8 cellular contexts compared by ENCODE assay signal in the genomic region with DNA sequence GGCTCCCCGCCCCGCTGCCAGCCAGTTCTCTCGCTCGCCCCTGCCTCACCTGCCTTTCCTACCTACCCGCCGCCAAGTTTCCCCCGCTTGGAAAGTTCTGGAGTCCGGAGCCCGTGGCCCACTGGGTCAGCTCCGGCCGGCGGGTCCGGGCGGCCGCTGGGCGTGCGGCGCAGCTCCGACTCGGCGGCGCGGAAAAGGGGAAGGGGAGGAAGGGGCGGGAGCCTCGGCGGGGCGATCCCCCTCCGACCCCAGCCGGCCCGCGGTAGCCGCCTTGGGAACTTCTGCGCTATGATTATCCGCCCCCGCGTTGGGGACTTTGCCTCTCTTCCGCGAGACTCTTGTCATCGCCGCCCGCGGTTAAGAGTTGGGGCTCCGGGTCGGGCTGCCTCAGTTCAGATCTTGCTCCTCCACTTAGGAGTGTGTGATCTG. TPM values are rescaled to one million over a fixed set of nuclear protein-coding genes. Genes with fewer than 3 reads are reported as not detected.
DNase-seq lines count a peak whose midpoint lies in the region; ATAC-seq and TF ChIP-seq lines count a peak whose summit lies in the region.

No MANE protein-coding gene starts in this region.

- H3K36me3 Mint-ChIP-seq in CD4-positive, alpha-beta T cell (ENCODE audit: low read depth): no peaks in the 10 kb centered on the region
- H3K36me3 Mint-ChIP-seq in nephron progenitor cell (ENCODE audit: low read depth): no peaks in the 10 kb centered on the region

- H2AFZ ChIP-seq in Karpas-422 (ENCODE audit: low read length): peak overlapping the region; percentile 77; the same call in 1 of the 2 replicates

- ATAC-seq in CD4-positive, alpha-beta T cell (ENCODE audit: poor library complexity): peak; percentile 10
- peak; percentile 11 for ATAC-seq in GM21576 (IDR thresholded peaks at IDR 0.05; ENCODE audit: unreplicated experiment)

- H3K79me2 ChIP-seq in Karpas-422 (ENCODE audit: low read length): no peaks in the 10 kb centered on the region

- peak overlapping the region; percentile 87 for H3K4me3 Mint-ChIP-seq in CD4-positive, alpha-beta T cell
- peak overlapping the region; percentile 82 for H3K4me3 Mint-ChIP-seq in nephron progenitor cell

- TF ChIP-seq POLR2A in erythroblast (IDR thresholded peaks at IDR 0.05; ENCODE audit: low read length): peak; percentile 3

- H3K27ac Mint-ChIP-seq in CD4-positive, alpha-beta T cell: peak overlapping the region; percentile 81
- no peak overlapping the region for H3K27ac Mint-ChIP-seq in nephron progenitor cell

- intact Hi-C loops in CD4-positive, alpha-beta T cell (cut with DNase I, micrococcal nuclease): loop anchor here (1.0 to 10.0 kb wide), 5 partner anchors 30 to 1920 kb away; partner anchors contain the start of genes SF3B5 (in 2 of the 2), LTV1 (in 1 of the 2), NMBR (in 1 of the 2) and VTA1 (in 1 of the 2)

- no peaks in the 10 kb centered on the region for H3K9me3 Mint-ChIP-seq in CD4-positive, alpha-beta T cell
- H3K9me3 Mint-ChIP-seq in nephron progenitor cell: no peaks in the 10 kb centered on the region

- no peaks in the 10 kb centered on the region for H3K36me3 ChIP-seq in Karpas-422 (ENCODE audit: insufficient read depth, low read length)
- H3K36me3 ChIP-seq in subcutaneous abdominal adipose tissue (ENCODE audit: control insufficient read depth in 5 of 5, insufficient read depth in 5 of 5, low read length in 5 of 5): no peaks in the 10 kb centered on the region

- no peaks in the 10 kb centered on the region for H3K9me2 ChIP-seq in Karpas-422 (replicated peaks; ENCODE audit: insufficient read depth, low read length)

- DNase-seq in CD4-positive, alpha-beta T cell: peak; percentile 15 to 59 (median 30)
- DNase-seq in Karpas-422 (peak; percentile 75), erythroblast (lab: John Stamatoyannopoulos, UW) (peak; percentile 63), nephron progenitor cell (peak; percentile 54), NK-92 (lab: John Stamatoyannopoulos, UW; ENCODE audit: unreplicated experiment) (no peak)
- DNase-seq in activated CD8-positive, alpha-beta memory T cell treated with anti-CD3 and anti-CD28 coated beads for 48 hours (ENCODE audit: low read depth in 2 of 3, low spot score in 2 of 3): peak; percentile 40 to 69 (median 45)

- no peak for TF ChIP-seq CTCF in CD4-positive, alpha-beta T cell (IDR thresholded peaks at IDR 0.05)
- no peak for TF ChIP-seq CTCF in nephron progenitor cell (IDR thresholded peaks at IDR 0.05)

- no peaks in the 10 kb centered on the region for H3K9me3 ChIP-seq in CD4-positive, alpha-beta T cell (ENCODE audit: control insufficient read depth, low read length)
- H3K9me3 ChIP-seq in Karpas-422 (ENCODE audit: low read length) (no peaks in the 10 kb centered on the region), subcutaneous abdominal adipose tissue (ENCODE audit: control insufficient read depth in 5 of 5, low read length in 5 of 5) (no peaks in the 10 kb centered on the region)

- peak overlapping the region; percentile 93 for H3K4me2 ChIP-seq in Karpas-422 (ENCODE audit: low read depth, low read length, poor library complexity, severe bottlenecking)

- CTCF ChIA-PET in CD4-positive, alpha-beta T cell (lab: Charles Lee): interaction anchor here (0.6 to 1.4 kb wide), 7 partner anchors 10 to 155 kb away, joined by 3 to 13 read pairs (median 4); no protein-coding TSS in a partner anchor

- H3K9ac ChIP-seq in Karpas-422 (ENCODE audit: low read length) (peak overlapping the region; percentile 93), subcutaneous abdominal adipose tissue (ENCODE audit: low read length in 5 of 5) (peak overlapping the region in 4 of 5 donors; percentile 42 to 75 (median 71))

- H3K4me3 ChIP-seq in Karpas-422 (ENCODE audit: low read length): peak overlapping the region; percentile 67
- H3K4me3 ChIP-seq in subcutaneous abdominal adipose tissue (ENCODE audit: low read depth in 1 of 5, low read length in 5 of 5): peak overlapping the region; percentile 71 to 84 (median 78)

- H3K27me3 Mint-ChIP-seq in CD4-positive, alpha-beta T cell: no peaks in the 10 kb centered on the region
- peaks cover 89% of the 10 kb centered on the region for H3K27me3 Mint-ChIP-seq in nephron progenitor cell (ENCODE audit: low read depth, poor library complexity)

- H3K4me1 ChIP-seq in Karpas-422 (ENCODE audit: low read length): peaks cover 41% of the 10 kb centered on the region
- H3K4me1 ChIP-seq in subcutaneous abdominal adipose tissue (ENCODE audit: control insufficient read depth in 5 of 5, insufficient read depth in 5 of 5, low read length in 5 of 5): peaks cover 6 to 28% (median 20%) of the 10 kb centered on the region in 5 donors

- peak overlapping the region; percentile 90 for H3K27ac ChIP-seq in CD4-positive, alpha-beta T cell (ENCODE audit: low read depth, low read length)
- H3K27ac ChIP-seq in Karpas-422 (ENCODE audit: low read length) (no peak overlapping the region), subcutaneous abdominal adipose tissue (ENCODE audit: low read depth, low read length) (no peak overlapping the region)

- H3K27me3 ChIP-seq in CD4-positive, alpha-beta T cell (ENCODE audit: control insufficient read depth, insufficient read depth, low read length): no peaks in the 10 kb centered on the region
- H3K27me3 ChIP-seq in Karpas-422 (ENCODE audit: low read length): peaks cover 2% of the 10 kb centered on the region; the same call in 1 of the 2 replicates
- peaks cover 0 to 13% (median 4%) of the 10 kb centered on the region in 5 donors for H3K27me3 ChIP-seq in subcutaneous abdominal adipose tissue (ENCODE audit: control insufficient read depth in 5 of 5, insufficient read depth in 4 of 5, low read length in 5 of 5)

- POLR2A ChIA-PET in CD4-positive, alpha-beta T cell (lab: Charles Lee): interaction anchor here (1.0 to 3.7 kb wide), 18 partner anchors 10 to 1207 kb away, joined by 3 to 80 read pairs (median 4); partner anchors contain the start of genes FUCA2, LTV1, PLAGL1 and SF3B5

- H4K20me1 ChIP-seq in Karpas-422 (ENCODE audit: insufficient read depth, low read depth, low read length): no peaks in the 10 kb centered on the region

- H3K4me1 Mint-ChIP-seq in CD4-positive, alpha-beta T cell (ENCODE audit: low read depth): peaks cover 31% of the 10 kb centered on the region
- peaks cover 12% of the 10 kb centered on the region for H3K4me1 Mint-ChIP-seq in nephron progenitor cell

RNA-seq across cellular contexts. Expression of gene SF3B5, which starts 31.0 kb away (rescaled TPM):
- 100 to 1,000 TPM; 113 to 124 TPM for total RNA-seq in CD4-positive, alpha-beta T cell
- 149 and 168 TPM in 2 replicates for total RNA-seq in Karpas-422 (2014; rRNA removed; shearing (Covaris generic); ENCODE audit: low replicate concordance)

RNA-seq across cellular contexts. Expression of gene PLAGL1, which starts 56.4 kb away (rescaled TPM):
- 1 to 10 TPM; 1.0 to 1.1 TPM for total RNA-seq in CD4-positive, alpha-beta T cell
- total RNA-seq in Karpas-422 (2014; rRNA removed; shearing (Covaris generic); ENCODE audit: low replicate concordance): 4.7 and 6.5 TPM in 2 replicates
